24 cellular contexts compared by ENCODE assay signal in genomic region chr11:20729597-20730095, GRCh38.
"Had no signal": no experiment of that assay in that cellular context is flagged by ENCODE, and none has a peak within 500 bp of the region (broad histone marks: within the 10 kb centered on the region; RNA-seq: fewer than 3 reads in every experiment).

No MANE protein-coding gene starts in this region.

- H3K27me3 ChIP-seq: breast epithelium had no signal

- H3K36me3 Mint-ChIP-seq: WTC11 had no signal

- H3K36me3 ChIP-seq: breast epithelium had no signal

- H3K4me3 ChIP-seq: breast epithelium had no signal

- H3K27ac ChIP-seq: breast epithelium had no signal

- H3K27ac Mint-ChIP-seq: activated CD8-positive, alpha-beta T cell treated with anti-CD3 and anti-CD28 coated beads, Interleukin-2, amount 10 ng/mL, durations not matched to agents 7 days and 5 days; T-helper 17 cell; WTC11 had no signal

- ATAC-seq: activated CD8-positive, alpha-beta T cell treated with anti-CD3 and anti-CD28 coated beads, Interleukin-2, amount 10 ng/mL, durations not matched to agents 7 days and 5 days; PC-3; T-helper 17 cell; WTC11 had no signal

- H3K27me3 Mint-ChIP-seq: T-helper 17 cell had no signal

- H3K4me1 Mint-ChIP-seq: T-helper 17 cell, WTC11 had no signal

- DNase-seq: activated CD4-positive, alpha-beta T cell treated with anti-CD3 and anti-CD28 coated beads for 48 hours; activated CD4-positive, alpha-beta T cell treated with anti-CD3 and anti-CD28 coated beads, Interleukin-2, amount 50 U/mL, for 4 hours; activated CD4-positive, CD25-positive, alpha-beta regulatory T cell treated with anti-CD3 and anti-CD28 coated beads, Interleukin-2, amount 50 U/mL, for 72 hours; activated CD8-positive, alpha-beta memory T cell treated with anti-CD3 and anti-CD28 coated beads, Interleukin-2, amount 50 U/mL, for 48 hours; activated CD8-positive, alpha-beta T cell treated with anti-CD3 and anti-CD28 coated beads, Interleukin-2, amount 10 ng/mL, durations not matched to agents 7 days and 5 days; activated naive CD4-positive, alpha-beta T cell treated with anti-CD3 and anti-CD28 coated beads, Interleukin-2, amount 50 U/mL, for 16 hours; activated T-cell treated with anti-CD3 and anti-CD28 coated beads, Interleukin-2, amount 50 U/mL, for 1 hour; aorta; caudate nucleus; Kasumi-1; KBM-7; NCI-H1092; NCI-H1417; NCI-H187; NCI-H2171; NCI-H2227 treated with DMSO at 0.1 percent for 48 hours; NCI-H510A; NCI-H526 treated with DMSO at 0.1 percent for 48 hours; PC-3; SHP77 treated with DMSO at 0.1 percent for 48 hours; T-helper 17 cell; T-helper 9 cell had no signal

- H3K4me1 ChIP-seq: breast epithelium had no signal

- H3K4me3 Mint-ChIP-seq: activated CD8-positive, alpha-beta T cell treated with anti-CD3 and anti-CD28 coated beads, Interleukin-2, amount 10 ng/mL, durations not matched to agents 7 days and 5 days; T-helper 17 cell; WTC11 had no signal
